Comparison of ENCODE assay signal across 8 cellular contexts in genomic region chr5:40184-40583, GRCh38. TPM values are rescaled to one million over a fixed set of nuclear protein-coding genes. Genes with fewer than 3 reads are reported as not detected.
"Had no signal": no experiment of that assay in that cellular context is flagged by ENCODE, and none has a peak within 500 bp of the region (broad histone marks: within the 10 kb centered on the region; RNA-seq: fewer than 3 reads in every experiment).

No MANE protein-coding gene starts in this region.

- H3K9ac ChIP-seq: GM23248 had no signal

- H3K4me3 ChIP-seq: GM23248, HAP-1, K562 had no signal

- H2AFZ ChIP-seq: GM23248 had no signal

- H3K27ac ChIP-seq: GM23248 had no signal

- DNase-seq: GM23248, GOT3, HFFc6, IMR-90 had no signal

- ATAC-seq: HCT116, K562 had no signal

- H3K4me1 ChIP-seq: HAP-1 had no signal

- H3K36me3 ChIP-seq: HAP-1 had no signal

RNA-seq across cellular contexts. Expression of gene PLEKHG4B, which starts 51.8 kb away (rescaled TPM):
- total RNA-seq: GM23248, HT-29 had no signal
